In genomic region chr6:15017803-15018202, GRCh38 we compare ENCODE assay signal across 1 cellular context.
TF ChIP-seq lines count a peak whose summit lies in the region.

No MANE protein-coding gene starts in this region.

TF ChIP-seq in GM23338, 12 proteins besides CTCF, POLR2A, EP300 and RAD21 (continued from another document):
- TF ChIP-seq ZNF462 (CRISPR knock-in tag; IDR thresholded peaks at IDR 0.05) (no peak), ZNF114 (CRISPR knock-in tag; IDR thresholded peaks at IDR 0.05) (no peak), JUNB (IDR thresholded peaks at IDR 0.05; ENCODE audit: unreplicated experiment) (no peak), ETS1 (IDR thresholded peaks at IDR 0.05) (no peak), CREB1 (CRISPR knock-in tag; IDR thresholded peaks at IDR 0.05; ENCODE audit: low read depth) (no peak), REST (IDR thresholded peaks at IDR 0.05; ENCODE audit: unreplicated experiment) (no peak), EZH2phosphoT487 (IDR thresholded peaks at IDR 0.05; ENCODE audit: unreplicated experiment) (no peak)
